ENCODE assay signal across 9 cellular contexts in genomic region chr1:148432916-148433317, GRCh38. TPM values are rescaled to one million over a fixed set of nuclear protein-coding genes. Genes with fewer than 3 reads are reported as not detected.
DNase-seq lines count a peak whose midpoint lies in the region; ATAC-seq and TF ChIP-seq lines count a peak whose summit lies in the region.
"Not testable (repeated sequence)": the region's sequence is repeated elsewhere in the genome, so short reads cannot be mapped to it uniquely, and the experiment has no call there.
"Had no signal": no experiment of that assay in that cellular context is flagged by ENCODE, and none has a peak within 500 bp of the region (broad histone marks: within the 10 kb centered on the region; RNA-seq: fewer than 3 reads in every experiment).

No MANE protein-coding gene starts in this region.

- peak; percentile 93 for ATAC-seq in left lobe of liver
- ATAC-seq in natural killer cell = not testable (repeated sequence)

- H3K27me3 Mint-ChIP-seq in natural killer cell (ENCODE audit: low read depth in 2 of 2) = not testable (repeated sequence)

- H3K4me3 Mint-ChIP-seq in natural killer cell = not testable (repeated sequence)

- H3K9me3 Mint-ChIP-seq in natural killer cell = not testable (repeated sequence)

- DNase-seq in DMS 273 (lab: John Stamatoyannopoulos, UW; ENCODE audit: unreplicated experiment) (peak; percentile 10), RPMI7951 (ENCODE audit: low read depth) (peak; percentile 82), anterior cingulate cortex (lab: John Stamatoyannopoulos, UW) (peak in 39 of 58 donors; percentile 1 to 78 (median 19)), caudate nucleus (lab: John Stamatoyannopoulos, UW) (peak in 23 of 61 donors; percentile 0 to 77 (median 17)), fibroblast of gingiva (ENCODE audit: low read depth) (peak; percentile 3), superior temporal gyrus (ENCODE audit: extremely low spot score) (peak; percentile 23)
- not testable (repeated sequence) for DNase-seq in left lobe of liver (ENCODE audit: low spot score); natural killer cell

- intact Hi-C loops in natural killer cell (cut with micrococcal nuclease) = loop anchor here (10.0 kb wide), 1 partner anchor 48 kb away; no protein-coding TSS in a partner anchor

- peak overlapping the region; percentile 57 to 80 for H3K27ac Mint-ChIP-seq in natural killer cell

- peak overlapping the region; percentile 67 for H3K27ac ChIP-seq in caudate nucleus (ENCODE audit: low read depth, low read length)

- H3K36me3 Mint-ChIP-seq in natural killer cell = peaks cover 19% of the 10 kb centered on the region

- TF ChIP-seq CTCF in natural killer cell (IDR thresholded peaks at IDR 0.05) = not testable (repeated sequence)

- H3K4me1 Mint-ChIP-seq in natural killer cell = peaks cover 56 to 67% of the 10 kb centered on the region in 2 donors

RNA-seq across cellular contexts. Expression of gene PPIAL4G, which starts 50.2 kb away (rescaled TPM):
- total RNA-seq in RPMI7951 (2014; rRNA removed; shearing (Covaris generic)) = not detected in 2 replicates
- total RNA-seq in left lobe of liver = not detected
- under 1 TPM; 0.33 to 0.50 (median 0.43) TPM for total RNA-seq in natural killer cell
- total RNA-seq: GM23338 had no signal
